ENCODE assay signal across 1 cellular context in the genomic region with DNA sequence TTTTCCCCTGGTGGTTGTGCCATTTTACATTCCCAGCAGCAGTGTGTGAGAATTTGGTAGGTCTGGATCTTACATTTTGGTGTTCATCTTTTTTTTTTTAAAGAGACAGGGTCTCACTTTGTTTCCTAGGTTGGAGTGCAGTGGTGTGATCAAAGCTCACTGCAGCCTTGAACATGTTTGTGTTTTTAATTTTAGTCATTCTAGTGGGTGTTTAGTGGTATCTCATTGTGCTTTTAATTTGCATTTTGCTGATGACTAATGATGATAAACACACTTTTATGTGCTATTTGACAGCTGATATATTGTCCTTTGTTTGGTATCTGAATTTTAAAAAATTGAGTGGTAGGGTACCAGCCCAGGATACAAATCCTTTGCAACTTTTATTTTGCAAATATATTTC.
TF ChIP-seq lines count a peak whose summit lies in the region.

No MANE protein-coding gene starts in this region.

TF ChIP-seq in GM23338, 12 proteins besides CTCF, POLR2A, EP300 and RAD21 (continued from another document):
- TF ChIP-seq ZNF462 (CRISPR knock-in tag; IDR thresholded peaks at IDR 0.05) (no peak), POLR2AphosphoS5 (IDR thresholded peaks at IDR 0.05; ENCODE audit: low read depth) (no peak), ETS1 (IDR thresholded peaks at IDR 0.05) (no peak), EZH2phosphoT487 (IDR thresholded peaks at IDR 0.05; ENCODE audit: unreplicated experiment) (no peak), ZNF331 (CRISPR knock-in tag; IDR thresholded peaks at IDR 0.05; ENCODE audit: low read depth) (no peak), EZH2 (IDR thresholded peaks at IDR 0.05; ENCODE audit: low read depth, unreplicated experiment) (no peak)
- TF ChIP-seq, protein P1, sequence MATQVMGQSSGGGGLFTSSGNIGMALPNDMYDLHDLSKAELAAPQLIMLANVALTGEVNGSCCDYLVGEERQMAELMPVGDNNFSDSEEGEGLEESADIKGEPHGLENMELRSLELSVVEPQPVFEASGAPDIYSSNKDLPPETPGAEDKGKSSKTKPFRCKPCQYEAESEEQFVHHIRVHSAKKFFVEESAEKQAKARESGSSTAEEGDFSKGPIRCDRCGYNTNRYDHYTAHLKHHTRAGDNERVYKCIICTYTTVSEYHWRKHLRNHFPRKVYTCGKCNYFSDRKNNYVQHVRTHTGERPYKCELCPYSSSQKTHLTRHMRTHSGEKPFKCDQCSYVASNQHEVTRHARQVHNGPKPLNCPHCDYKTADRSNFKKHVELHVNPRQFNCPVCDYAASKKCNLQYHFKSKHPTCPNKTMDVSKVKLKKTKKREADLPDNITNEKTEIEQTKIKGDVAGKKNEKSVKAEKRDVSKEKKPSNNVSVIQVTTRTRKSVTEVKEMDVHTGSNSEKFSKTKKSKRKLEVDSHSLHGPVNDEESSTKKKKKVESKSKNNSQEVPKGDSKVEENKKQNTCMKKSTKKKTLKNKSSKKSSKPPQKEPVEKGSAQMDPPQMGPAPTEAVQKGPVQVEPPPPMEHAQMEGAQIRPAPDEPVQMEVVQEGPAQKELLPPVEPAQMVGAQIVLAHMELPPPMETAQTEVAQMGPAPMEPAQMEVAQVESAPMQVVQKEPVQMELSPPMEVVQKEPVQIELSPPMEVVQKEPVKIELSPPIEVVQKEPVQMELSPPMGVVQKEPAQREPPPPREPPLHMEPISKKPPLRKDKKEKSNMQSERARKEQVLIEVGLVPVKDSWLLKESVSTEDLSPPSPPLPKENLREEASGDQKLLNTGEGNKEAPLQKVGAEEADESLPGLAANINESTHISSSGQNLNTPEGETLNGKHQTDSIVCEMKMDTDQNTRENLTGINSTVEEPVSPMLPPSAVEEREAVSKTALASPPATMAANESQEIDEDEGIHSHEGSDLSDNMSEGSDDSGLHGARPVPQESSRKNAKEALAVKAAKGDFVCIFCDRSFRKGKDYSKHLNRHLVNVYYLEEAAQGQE (IDR thresholded peaks at IDR 0.05; ENCODE audit: unreplicated experiment), result no peak
